Comparison of ENCODE assay signal across 19 cellular contexts in the genomic region with DNA sequence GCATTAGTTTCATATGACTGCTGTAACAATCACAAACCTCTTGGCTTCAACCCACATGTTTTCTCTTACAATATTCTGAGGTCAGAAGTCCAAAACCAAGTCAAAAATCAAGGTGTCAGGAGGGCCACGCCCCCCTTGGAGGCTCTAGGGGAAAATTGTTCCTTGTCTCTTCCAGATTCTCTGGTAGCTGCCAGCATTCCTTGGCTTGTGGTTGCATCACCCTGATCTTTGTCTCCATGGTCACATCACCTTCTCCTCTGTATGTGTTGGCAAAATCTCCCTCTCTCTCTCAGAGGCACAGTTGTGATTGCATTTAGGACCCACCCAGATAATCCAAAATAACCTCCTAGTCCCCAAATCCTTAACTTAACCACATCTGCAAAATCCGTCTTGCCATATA.
DNase-seq lines count a peak whose midpoint lies in the region; ATAC-seq and TF ChIP-seq lines count a peak whose summit lies in the region.
"Had no signal": no experiment of that assay in that cellular context is flagged by ENCODE, and none has a peak within 500 bp of the region (broad histone marks: within the 10 kb centered on the region; RNA-seq: fewer than 3 reads in every experiment).

No MANE protein-coding gene starts in this region.

- POLR2A ChIA-PET in HEK293 (lab: Yijun Ruan, JAX), result no interaction called here
- POLR2A ChIA-PET in naive thymus-derived CD8-positive, alpha-beta T cell (lab: Charles Lee), result no interaction called here

- H3K36me3 Mint-ChIP-seq in neural crest cell (ENCODE audit: low read depth) (peaks cover 5% of the 10 kb centered on the region), mesothelial cell of epicardium (peaks cover 4% of the 10 kb centered on the region)
- H3K36me3 Mint-ChIP-seq in stimulated activated naive B cell treated with anti-CD40 and anti-IgM and Interleukin-4, amounts not matched to agents 10 μg/mL and 1 μg/mL and 100 μg/mL, for 72 hours, result peaks cover 4 to 5% of the 10 kb centered on the region in 2 donors
- peaks cover 0 to 2% (median 0%) of the 10 kb centered on the region in 3 donors for H3K36me3 Mint-ChIP-seq in naive thymus-derived CD8-positive, alpha-beta T cell
- H3K36me3 Mint-ChIP-seq: CD8-positive, alpha-beta T cell had no signal

- intact Hi-C loops in sciatic nerve (cut with DNase I), result no loop called here

- no peak overlapping the region for H3K4me3 Mint-ChIP-seq in neural crest cell
- no peak overlapping the region for H3K4me3 Mint-ChIP-seq in stimulated activated naive B cell treated with anti-CD40 and anti-IgM and Interleukin-4, amounts not matched to agents 10 μg/mL and 1 μg/mL and 100 μg/mL, for 72 hours
- no peak overlapping the region for H3K4me3 Mint-ChIP-seq in naive thymus-derived CD8-positive, alpha-beta T cell
- H3K4me3 Mint-ChIP-seq in mesothelial cell of epicardium, result no peak overlapping the region
- H3K4me3 Mint-ChIP-seq: CD4-positive, alpha-beta T cell; CD8-positive, alpha-beta T cell had no signal

- H3K27me3 Mint-ChIP-seq in neural crest cell (ENCODE audit: low read depth) (no peaks in the 10 kb centered on the region), mesothelial cell of epicardium (ENCODE audit: low read depth) (no peaks in the 10 kb centered on the region)
- no peaks in the 10 kb centered on the region for H3K27me3 Mint-ChIP-seq in stimulated activated naive B cell treated with anti-CD40 and anti-IgM and Interleukin-4, amounts not matched to agents 10 μg/mL and 1 μg/mL and 100 μg/mL, for 72 hours
- H3K27me3 Mint-ChIP-seq in naive thymus-derived CD8-positive, alpha-beta T cell, result no peaks in the 10 kb centered on the region
- H3K27me3 Mint-ChIP-seq: CD4-positive, alpha-beta T cell had no signal

- H3K36me3 ChIP-seq in HEK293 (ENCODE audit: control insufficient read depth in 2 of 2, insufficient read depth in 1 of 2, low read length in 2 of 2), result no peaks in the 10 kb centered on the region
- H3K36me3 ChIP-seq: BE2C, BLaER1 had no signal

- H3K4me1 ChIP-seq in HEK293 (ENCODE audit: control insufficient read depth, insufficient read depth, low read length), result peaks cover 5% of the 10 kb centered on the region; the same call in 1 of the 2 replicates
- H3K4me1 ChIP-seq: BE2C, Caco-2 had no signal

- ATAC-seq in sciatic nerve (no peak), GM21381 (IDR thresholded peaks at IDR 0.05; ENCODE audit: unreplicated experiment) (no peak)
- no peak for ATAC-seq in stimulated activated naive B cell treated with anti-CD40 and anti-IgM and Interleukin-4, amounts not matched to agents 10 μg/mL and 1 μg/mL and 100 μg/mL, for 72 hours (replicated peaks)
- ATAC-seq in naive thymus-derived CD8-positive, alpha-beta T cell, result no peak
- ATAC-seq: CD8-positive, alpha-beta T cell had no signal

- TF ChIP-seq CTCF in HEK293 (tag by site-specific recombination; IDR thresholded peaks at IDR 0.05) (no peak), neural crest cell (conservative IDR thresholded peaks at IDR 0.05) (no peak), mesothelial cell of epicardium (IDR thresholded peaks at IDR 0.05; ENCODE audit: unreplicated experiment) (no peak)

- no peak for DNase-seq in neural crest cell (ENCODE audit: low read depth, low spot score)
- peak; percentile 18 for DNase-seq in sciatic nerve (ENCODE audit: low spot score)
- no peak for DNase-seq in stimulated activated naive B cell treated with anti-CD40 and anti-IgM and Interleukin-4, amounts not matched to agents 10 μg/mL and 1 μg/mL and 100 μg/mL, for 72 hours
- no peak for DNase-seq in kidney tubule cell (ENCODE audit: low spot score)
- no peak for DNase-seq in naive thymus-derived CD8-positive, alpha-beta T cell
- DNase-seq in mesothelial cell of epicardium (ENCODE audit: low spot score in 2 of 2, unreplicated experiment in 2 of 2), result no peak
- DNase-seq: 8988T; ACHN; BE2C; Caco-2; Calu3; CD4-positive, alpha-beta T cell; CD8-positive, alpha-beta T cell; DMS79 treated with DMSO at 0.1 percent for 48 hours; GF-D8 had no signal

- peak overlapping the region; percentile 25 for H3K27ac Mint-ChIP-seq in neural crest cell (ENCODE audit: unreplicated experiment)
- H3K27ac Mint-ChIP-seq in stimulated activated naive B cell treated with anti-CD40 and anti-IgM and Interleukin-4, amounts not matched to agents 10 μg/mL and 1 μg/mL and 100 μg/mL, for 72 hours, result peak overlapping the region; percentile 62
- no peak overlapping the region for H3K27ac Mint-ChIP-seq in naive thymus-derived CD8-positive, alpha-beta T cell
- no peak overlapping the region for H3K27ac Mint-ChIP-seq in mesothelial cell of epicardium
- H3K27ac Mint-ChIP-seq: CD4-positive, alpha-beta T cell; CD8-positive, alpha-beta T cell had no signal

- H3K9me3 Mint-ChIP-seq in neural crest cell, result no peaks in the 10 kb centered on the region
- peaks cover 5 to 8% of the 10 kb centered on the region in 2 donors for H3K9me3 Mint-ChIP-seq in stimulated activated naive B cell treated with anti-CD40 and anti-IgM and Interleukin-4, amounts not matched to agents 10 μg/mL and 1 μg/mL and 100 μg/mL, for 72 hours
- H3K9me3 Mint-ChIP-seq in naive thymus-derived CD8-positive, alpha-beta T cell, result peaks cover 0 to 5% (median 0%) of the 10 kb centered on the region in 9 donors
- peaks cover 7% of the 10 kb centered on the region for H3K9me3 Mint-ChIP-seq in mesothelial cell of epicardium

- CTCF ChIA-PET in HEK293 (lab: Yijun Ruan, JAX), result no interaction called here

- H3K4me3 ChIP-seq in HEK293 (ENCODE audit: low read depth, low read length), result no peak overlapping the region
- H3K4me3 ChIP-seq: BLaER1 had no signal

- H3K4me1 Mint-ChIP-seq in neural crest cell, result peaks cover 13% of the 10 kb centered on the region
- H3K4me1 Mint-ChIP-seq in stimulated activated naive B cell treated with anti-CD40 and anti-IgM and Interleukin-4, amounts not matched to agents 10 μg/mL and 1 μg/mL and 100 μg/mL, for 72 hours, result peaks cover 3 to 10% of the 10 kb centered on the region in 2 donors
- peaks cover 0 to 5% (median 0%) of the 10 kb centered on the region in 4 donors for H3K4me1 Mint-ChIP-seq in naive thymus-derived CD8-positive, alpha-beta T cell
- peaks cover 41% of the 10 kb centered on the region for H3K4me1 Mint-ChIP-seq in mesothelial cell of epicardium

- H3K27ac ChIP-seq in HEK293 (ENCODE audit: extremely low read depth, low read depth, low read length), result no peak overlapping the region
- H3K27ac ChIP-seq: BLaER1, C4-2B had no signal

- H3K9me3 ChIP-seq in HEK293 (ENCODE audit: control insufficient read depth, insufficient read depth, low read depth, low read length), result no peaks in the 10 kb centered on the region
- H3K9me3 ChIP-seq: BE2C, Caco-2 had no signal

TF ChIP-seq in HEK293, 187 proteins besides CTCF, POLR2A, EP300 and RAD21:
- TF ChIP-seq ZNF677 (tag by site-specific recombination; IDR thresholded peaks at IDR 0.05) (no peak), ZNF596 (tag by site-specific recombination; IDR thresholded peaks at IDR 0.05) (no peak), ZBTB21 (tag by site-specific recombination; IDR thresholded peaks at IDR 0.05) (no peak), ZFP37 (tag by site-specific recombination; IDR thresholded peaks at IDR 0.05) (no peak), SETDB1 (IDR thresholded peaks at IDR 0.05; ENCODE audit: insufficient read length, low read length) (peak; percentile 75)

Comparison
In these comparisons a context has a peak if more than half of its experiments do, and no peak if none do; other contexts are left out.
1. H3K27ac Mint-ChIP-seq: peak in neural crest cell (single experiment) and stimulated activated naive B cell treated with anti-CD40 and anti-IgM and Interleukin-4, amounts not matched to agents 10 μg/mL and 1 μg/mL and 100 μg/mL, for 72 hours (single experiment); none in naive thymus-derived CD8-positive, alpha-beta T cell (0 of 10) and mesothelial cell of epicardium (single experiment).